In genomic region chr17:64778102-64778366, GRCh38 we compare ENCODE assay signal across 8 cellular contexts.
A peak's percentile ranks its signal among the peaks of the same experiment; 100 is the strongest.
DNase-seq lines count a peak whose midpoint lies in the region; ATAC-seq and TF ChIP-seq lines count a peak whose summit lies in the region.

No MANE protein-coding gene starts in this region.

- H3K27me3 ChIP-seq in prostate gland (replicated peaks; ENCODE audit: insufficient read depth) = no peaks in the 10 kb centered on the region

- peak overlapping the region; percentile 72; the same call in 1 of the 2 replicates for H3K9ac ChIP-seq in ES-I3 (ENCODE audit: low read depth, low read length)

- H3K9me3 ChIP-seq in ES-I3 (ENCODE audit: control insufficient read depth, insufficient read depth, low read length) (no peaks in the 10 kb centered on the region), prostate gland (no peaks in the 10 kb centered on the region)

- H3K36me3 Mint-ChIP-seq in glutamatergic neuron (ENCODE audit: unreplicated experiment) = no peaks in the 10 kb centered on the region

- peak overlapping the region; percentile 96 for H3K27ac Mint-ChIP-seq in glutamatergic neuron (ENCODE audit: unreplicated experiment)

- H3K4me3 ChIP-seq in prostate gland = peak overlapping the region; percentile 17 to 27

- intact Hi-C loops in prostate gland (cut with DNase I) = no loop called here

- 33% methylated on average over 16 of the region's 16 CpGs for WGBS in prostate gland

- peak overlapping the region; percentile 63 for H3K4me3 Mint-ChIP-seq in glutamatergic neuron (ENCODE audit: unreplicated experiment)

- DNase-seq in RWPE1 (ENCODE audit: low spot score) (no peak), glutamatergic neuron (no peak), prostate gland (ENCODE audit: low spot score) (no peak), NCI-H1694 (lab: John Stamatoyannopoulos, UW) (no peak)
- DNase-seq in NK-92 treated with Interleukin-12 subunit alpha and Interleukin-12 subunit beta, amount 100 ng/mL, for 24 hours (lab: John Stamatoyannopoulos, UW) = no peak

- ATAC-seq in GM18861 (IDR thresholded peaks at IDR 0.05; ENCODE audit: unreplicated experiment) (no peak), HG03175 (IDR thresholded peaks at IDR 0.05; ENCODE audit: unreplicated experiment) (no peak)

- H3K9me3 Mint-ChIP-seq in glutamatergic neuron (ENCODE audit: unreplicated experiment) = peaks cover 20% of the 10 kb centered on the region

- TF ChIP-seq CTCF in RWPE1 (conservative IDR thresholded peaks at IDR 0.05; ENCODE audit: low read depth) (no peak), glutamatergic neuron (IDR thresholded peaks at IDR 0.05; ENCODE audit: partially characterized antibody, unreplicated experiment) (no peak), prostate gland (IDR thresholded peaks at IDR 0.05) (no peak)

- POLR2A ChIA-PET in RWPE1 (lab: Yijun Ruan, JAX; ENCODE audit: low non-redundant PET) = no interaction called here

- peaks cover 23% of the 10 kb centered on the region for H3K27me3 Mint-ChIP-seq in glutamatergic neuron (ENCODE audit: unreplicated experiment)

- CTCF ChIA-PET in RWPE1 (lab: Yijun Ruan, JAX) = interaction anchor here (0.8 kb wide), 1 partner anchor 1046 kb away, joined by 5 read pairs; no protein-coding TSS in a partner anchor

- H3K36me3 ChIP-seq in ES-I3 (ENCODE audit: insufficient read depth, low read length) (no peaks in the 10 kb centered on the region), prostate gland (no peaks in the 10 kb centered on the region)

- H3K4me1 Mint-ChIP-seq in glutamatergic neuron (ENCODE audit: low read depth, unreplicated experiment) = peaks cover 20% of the 10 kb centered on the region

- peak overlapping the region; percentile 64 for H3K27ac ChIP-seq in RWPE1
- H3K27ac ChIP-seq in prostate gland = no peak overlapping the region

- H3K4me1 ChIP-seq in ES-I3 (ENCODE audit: insufficient read depth, low read length) (peaks cover 18% of the 10 kb centered on the region; the same call in 1 of the 2 replicates), prostate gland (replicated peaks) (peaks cover 14% of the 10 kb centered on the region)

- no peak for TF ChIP-seq POLR2A in prostate gland (IDR thresholded peaks at IDR 0.05)
